In the genomic region with DNA sequence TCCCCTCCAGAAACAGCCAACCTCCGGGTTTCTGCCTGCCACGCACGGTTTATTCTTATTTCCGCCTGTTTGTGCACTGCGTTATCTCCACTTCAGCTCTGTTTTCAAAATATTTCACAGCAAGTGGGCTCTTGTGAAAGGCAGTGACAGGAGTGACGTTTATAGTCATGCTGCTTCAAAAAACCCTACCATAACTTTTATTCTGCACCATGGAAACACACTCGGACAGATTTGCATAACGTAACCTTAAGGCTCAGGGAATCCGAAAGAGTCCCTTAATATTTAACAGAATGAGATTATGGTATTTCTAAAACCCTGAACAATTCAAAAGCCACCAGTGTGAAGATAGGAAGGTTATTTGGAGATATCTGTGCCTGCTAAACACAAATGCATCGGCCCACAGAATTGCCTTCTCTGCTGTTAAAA, we compare ENCODE assay signal across 8 cellular contexts. TPM values are rescaled to one million over a fixed set of nuclear protein-coding genes. Genes with fewer than 3 reads are reported as not detected.
DNase-seq lines count a peak whose midpoint lies in the region; ATAC-seq and TF ChIP-seq lines count a peak whose summit lies in the region.

No MANE protein-coding gene starts in this region.

- POLR2A ChIA-PET in AG04450 (lab: Yijun Ruan, JAX) (interaction anchor here (0.9 to 1.3 kb wide), 7 partner anchors 49 to 572 kb away, joined by 3 to 40 read pairs (median 3); a partner anchor contains a TSS), PC-9 (lab: Charles Lee; ENCODE audit: unreplicated experiment) (interaction anchor here (0.5 to 1.1 kb wide), 5 partner anchors 60 to 1542 kb away, joined by 4 to 7 read pairs (median 5); a partner anchor contains a TSS)
- POLR2A ChIA-PET in naive thymus-derived CD8-positive, alpha-beta T cell (lab: Charles Lee) = interaction anchor here (0.8 to 16.0 kb wide), 41 partner anchors 9 to 940 kb away, joined by 3 to 547 read pairs (median 5); a partner anchor contains a TSS

- intact Hi-C loops in PC-9 (cut with micrococcal nuclease; ENCODE audit: unreplicated experiment) = loop anchor here (1.0 to 10.0 kb wide), 4 partner anchors 62 to 335 kb away; a partner anchor contains a TSS
- intact Hi-C loops in dorsolateral prefrontal cortex (cut with DNase I) = loop anchor here (1.0 to 5.0 kb wide), 2 partner anchors 62 to 122 kb away; a partner anchor contains a TSS

- H2AFZ ChIP-seq in PC-9 = peak overlapping the region; percentile 80

- H3K27me3 ChIP-seq in AG04450 (ENCODE audit: control insufficient read depth, insufficient read depth, low read length) (peaks cover 2% of the 10 kb centered on the region), PC-9 (ENCODE audit: insufficient read depth, low read depth) (no peaks in the 10 kb centered on the region), dorsolateral prefrontal cortex (no peaks in the 10 kb centered on the region)

- ATAC-seq in GM18508 (IDR thresholded peaks at IDR 0.05; ENCODE audit: insufficient read depth, unreplicated experiment) (peak; percentile 7), HG02970 (IDR thresholded peaks at IDR 0.05; ENCODE audit: low FRiP score, unreplicated experiment) (peak; percentile 33)
- ATAC-seq in naive thymus-derived CD8-positive, alpha-beta T cell = peak; percentile 55

- no peak for TF ChIP-seq CTCF in AG04450 (IDR thresholded peaks at IDR 0.05; ENCODE audit: low read depth, low read length)
- no peak for TF ChIP-seq CTCF in PC-9 (conservative IDR thresholded peaks at IDR 0.05)
- no peak for TF ChIP-seq CTCF in dorsolateral prefrontal cortex (IDR thresholded peaks at IDR 0.05 in 54 of 56, conservative IDR thresholded peaks at IDR 0.05 in 2 of 56; ENCODE audit: low read depth in 1 of 56, partially characterized antibody in 56 of 56)

- H3K4me3 ChIP-seq in AG04450 (ENCODE audit: low read depth, low read length) (peak overlapping the region; percentile 60), PC-9 (peak overlapping the region; percentile 50; the same call in 1 of the 2 replicates), dorsolateral prefrontal cortex (peak overlapping the region; percentile 56 to 100 (median 88))

- DNase-seq in AG04450 (ENCODE audit: low read depth, low spot score) = no peak
- no peak for DNase-seq in PC-9
- DNase-seq in dorsolateral prefrontal cortex = no peak
- DNase-seq in naive thymus-derived CD8-positive, alpha-beta T cell = peak in 6 of 10 donors; percentile 66 to 92 (median 86)
- no peak for DNase-seq in NCI-H524 treated with DMSO at 0.1 percent for 48 hours (lab: John Stamatoyannopoulos, UW)
- DNase-seq in effector CD8-positive, alpha-beta T cell (lab: John Stamatoyannopoulos, UW) = no peak

- CTCF ChIA-PET in AG04450 (lab: Charles Lee) = interaction anchor here (1.1 to 1.4 kb wide), 2 partner anchors 13 to 65 kb away, joined by 5 to 9 read pairs; no protein-coding TSS in a partner anchor
- CTCF ChIA-PET in PC-9 (lab: Charles Lee) = interaction anchor here (0.6 to 1.2 kb wide), 2 partner anchors 8 to 65 kb away, joined by 3 to 4 read pairs; no protein-coding TSS in a partner anchor

- H3K9me2 ChIP-seq in PC-9 (ENCODE audit: insufficient read depth) = no peaks in the 10 kb centered on the region

- H4K20me1 ChIP-seq in PC-9 (ENCODE audit: insufficient read depth) = peaks cover 11% of the 10 kb centered on the region; the same call in 1 of the 2 replicates

- H3K27ac Mint-ChIP-seq in naive thymus-derived CD8-positive, alpha-beta T cell = peak overlapping the region; percentile 97 to 100 (median 100)

- peak overlapping the region; percentile 85 for H3K4me2 ChIP-seq in PC-9

- H3K4me1 ChIP-seq in PC-9 (replicated peaks; ENCODE audit: insufficient read depth) = peaks cover 27% of the 10 kb centered on the region

- no peaks in the 10 kb centered on the region; the same call in 1 of the 2 replicates for H3K36me3 ChIP-seq in PC-9 (ENCODE audit: low read depth)

- H3K79me2 ChIP-seq in PC-9 (ENCODE audit: low read depth) = peaks cover 42% of the 10 kb centered on the region

- H3K4me1 Mint-ChIP-seq in naive thymus-derived CD8-positive, alpha-beta T cell = peaks cover 40 to 89% (median 77%) of the 10 kb centered on the region in 4 donors

- peak overlapping the region; percentile 88 to 100 (median 100) for H3K4me3 Mint-ChIP-seq in naive thymus-derived CD8-positive, alpha-beta T cell

- peaks cover 0 to 3% (median 0%) of the 10 kb centered on the region in 5 donors for H3K27me3 Mint-ChIP-seq in naive thymus-derived CD8-positive, alpha-beta T cell

- peaks cover 0 to 11% (median 0%) of the 10 kb centered on the region in 9 donors for H3K9me3 Mint-ChIP-seq in naive thymus-derived CD8-positive, alpha-beta T cell

- H3F3A ChIP-seq in PC-9 (ENCODE audit: insufficient read depth, low read depth) = peaks cover 12% of the 10 kb centered on the region; the same call in 1 of the 2 replicates

- no peaks in the 10 kb centered on the region for H3K9me3 ChIP-seq in AG04450 (ENCODE audit: control insufficient read depth, insufficient read depth, low read length)
- H3K9me3 ChIP-seq in PC-9 (ENCODE audit: insufficient read depth, low read depth) = no peaks in the 10 kb centered on the region

- H3K27ac ChIP-seq in AG04450 (ENCODE audit: low read depth, low read length) (peak overlapping the region; percentile 82), PC-9 (peak overlapping the region; percentile 67), dorsolateral prefrontal cortex (peak overlapping the region; percentile 75 to 100 (median 97))

- no TSS peak for BruUV-seq in PC-9 (replicated peaks; lab: Mats Ljungman, UMichigan)

- peaks cover 0 to 17% (median 0%) of the 10 kb centered on the region in 3 donors for H3K36me3 Mint-ChIP-seq in naive thymus-derived CD8-positive, alpha-beta T cell

RNA-seq across cellular contexts. Expression of a gene that starts 0.8 kb away (rescaled TPM):
- polyA plus RNA-seq in AG04450 (2011; rRNA removed) = 12.7 and 15.9 TPM in 2 replicates
- 11.7 and 14.2 TPM in 2 replicates for polyA minus RNA-seq in AG04450 (2011; rRNA and poly(A)+ RNA removed)
- total RNA-seq in PC-9 (2021) = 16.0 and 17.3 TPM in 2 replicates
- 10 to 100 TPM; 10.8 to 22.0 (median 14.6) TPM for total RNA-seq in dorsolateral prefrontal cortex
- total RNA-seq in naive thymus-derived CD8-positive, alpha-beta T cell = 10 to 100 TPM; 21.7 to 22.5 TPM
- 10 to 100 TPM in 1 of 3 donors, 1 to 10 TPM in 2; 5.1 to 12.0 (median 7.2) TPM for polyA plus RNA-seq in naive thymus-derived CD8-positive, alpha-beta T cell

RNA-seq across cellular contexts. Expression of a gene that starts 58.9 kb away (rescaled TPM):
- not detected in 2 replicates for polyA plus RNA-seq in AG04450 (2011; rRNA removed)
- polyA minus RNA-seq in AG04450 (2011; rRNA and poly(A)+ RNA removed) = not detected in 2 replicates
- total RNA-seq in PC-9 (2021) (not detected in 2 replicates), dorsolateral prefrontal cortex (1 to 10 TPM in 6 of 120 experiments, under 1 TPM in 12, not detected in 102; 0.23 to 2.2 (median 0.41) TPM)
- not detected for total RNA-seq in naive thymus-derived CD8-positive, alpha-beta T cell
- polyA plus RNA-seq in naive thymus-derived CD8-positive, alpha-beta T cell = under 1 TPM; 0.19 to 0.75 (median 0.64) TPM

Comparison
In these comparisons a context has a peak if more than half of its experiments do, and no peak if none do; other contexts are left out.
1. DNase-seq: peak in naive thymus-derived CD8-positive, alpha-beta T cell (6 of 10); none in AG04450 (single experiment), PC-9 (0 of 2), dorsolateral prefrontal cortex (0 of 10), NCI-H524 treated with DMSO at 0.1 percent for 48 hours (single experiment) and effector CD8-positive, alpha-beta T cell (single experiment).
2. Peak in every context shown above with its lines, with median percentiles within 50 percentile points of each other: H3K27ac ChIP-seq, H3K4me3 ChIP-seq and ATAC-seq.